In the genomic region with DNA sequence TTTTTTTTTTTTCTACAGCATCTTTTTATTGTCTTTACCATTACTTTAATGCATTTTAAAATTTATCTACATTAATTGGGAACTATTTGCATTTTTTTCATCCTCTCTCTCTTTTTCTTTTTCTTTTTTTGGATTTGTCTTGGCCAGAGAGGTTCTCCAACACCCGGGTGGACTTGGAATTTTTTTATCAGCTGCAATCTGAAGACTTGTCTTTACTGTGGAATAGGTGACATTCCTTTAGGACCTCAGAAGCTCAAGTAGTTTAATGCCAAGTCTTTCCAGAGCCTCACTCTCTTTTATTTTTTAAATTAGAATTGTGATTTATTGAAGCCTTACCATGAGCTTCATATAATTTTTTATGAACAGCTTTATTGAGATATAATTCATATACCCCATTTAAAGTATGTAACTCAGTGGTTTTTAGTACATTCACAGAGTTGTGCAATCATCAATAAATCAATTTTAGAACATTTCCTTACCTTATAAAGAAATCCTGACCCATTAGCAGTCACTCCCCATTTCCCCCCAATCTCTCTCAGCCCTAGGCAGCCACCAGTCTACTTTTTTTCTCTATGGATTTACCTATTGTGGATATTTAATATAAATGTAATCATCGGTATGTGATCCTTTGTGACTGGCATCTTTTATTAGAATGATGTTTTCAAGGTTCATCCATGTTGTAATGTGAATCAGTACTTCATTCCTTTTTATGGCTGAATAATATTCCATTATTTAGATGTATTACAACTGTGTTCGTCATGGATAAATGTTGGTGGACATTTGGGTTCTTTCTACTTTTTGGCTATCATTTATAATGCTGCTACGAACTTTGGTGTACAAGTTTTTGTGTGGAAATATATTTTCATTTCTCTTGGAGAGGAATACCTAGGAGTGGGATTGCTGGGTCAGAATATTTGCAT, we compare ENCODE assay signal across 1 cellular context.
TF ChIP-seq lines count a peak whose summit lies in the region.

No MANE protein-coding gene starts in this region.

TF ChIP-seq in K562, 482 proteins besides CTCF, POLR2A, EP300 and RAD21:
- no peak for TF ChIP-seq BCLAF1 (IDR thresholded peaks at IDR 0.05; ENCODE audit: borderline replicate concordance in 1 of 2, control insufficient read depth in 1 of 2, low read depth in 2 of 2, low read length in 1 of 2)
- TF ChIP-seq NEUROD1 (IDR thresholded peaks at IDR 0.05; ENCODE audit: borderline replicate concordance, low read depth, low read length, partially characterized antibody): no peak
- 0 out of 2 replicates have a peak, but pooled peaks have one; percentile 33 for TF ChIP-seq ZNF512 (tag; IDR thresholded peaks at IDR 0.05)
- TF ChIP-seq CEBPB (tag; IDR thresholded peaks at IDR 0.05): peak; percentile 66
- TF ChIP-seq, protein P1, sequence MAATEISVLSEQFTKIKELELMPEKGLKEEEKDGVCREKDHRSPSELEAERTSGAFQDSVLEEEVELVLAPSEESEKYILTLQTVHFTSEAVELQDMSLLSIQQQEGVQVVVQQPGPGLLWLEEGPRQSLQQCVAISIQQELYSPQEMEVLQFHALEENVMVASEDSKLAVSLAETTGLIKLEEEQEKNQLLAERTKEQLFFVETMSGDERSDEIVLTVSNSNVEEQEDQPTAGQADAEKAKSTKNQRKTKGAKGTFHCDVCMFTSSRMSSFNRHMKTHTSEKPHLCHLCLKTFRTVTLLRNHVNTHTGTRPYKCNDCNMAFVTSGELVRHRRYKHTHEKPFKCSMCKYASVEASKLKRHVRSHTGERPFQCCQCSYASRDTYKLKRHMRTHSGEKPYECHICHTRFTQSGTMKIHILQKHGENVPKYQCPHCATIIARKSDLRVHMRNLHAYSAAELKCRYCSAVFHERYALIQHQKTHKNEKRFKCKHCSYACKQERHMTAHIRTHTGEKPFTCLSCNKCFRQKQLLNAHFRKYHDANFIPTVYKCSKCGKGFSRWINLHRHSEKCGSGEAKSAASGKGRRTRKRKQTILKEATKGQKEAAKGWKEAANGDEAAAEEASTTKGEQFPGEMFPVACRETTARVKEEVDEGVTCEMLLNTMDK (IDR thresholded peaks at IDR 0.05; ENCODE audit: borderline replicate concordance, insufficient read depth, low read depth, low read length, poor library complexity, severe bottlenecking): no peak
